9 cellular contexts compared by ENCODE assay signal in genomic region chr7:129210256-129210988, GRCh38. TPM values are rescaled to one million over a fixed set of nuclear protein-coding genes. Genes with fewer than 3 reads are reported as not detected.
A peak's percentile ranks its signal among the peaks of the same experiment; 100 is the strongest.
DNase-seq lines count a peak whose midpoint lies in the region; ATAC-seq lines count a peak whose summit lies in the region.
"Had no signal": no experiment of that assay in that cellular context is flagged by ENCODE, and none has a peak within 500 bp of the region (broad histone marks: within the 10 kb centered on the region; RNA-seq: fewer than 3 reads in every experiment).

No MANE protein-coding gene starts in this region.

- intact Hi-C loops in cardiac septum (cut with DNase I): loop anchor here (2.0 to 10.0 kb wide), 2 partner anchors 48 to 804 kb away; no protein-coding TSS in a partner anchor

- DNase-seq in NCI-H2081 (lab: John Stamatoyannopoulos, UW) (peak; percentile 60 to 66), NCI-H2081 treated with DMSO at 0.1 percent for 48 hours (lab: John Stamatoyannopoulos, UW) (no peak), HT-29 (ENCODE audit: low spot score) (peak; percentile 79), SK-N-MC (ENCODE audit: low read depth, low spot score) (no peak), cardiac septum (ENCODE audit: low spot score) (peak; percentile 88), putamen (ENCODE audit: low spot score) (peak; percentile 17)
- peak; percentile 73 for DNase-seq in activated naive CD4-positive, alpha-beta T cell treated with anti-CD3 and anti-CD28 coated beads, Interleukin-2, amount 50 U/mL, for 16 hours

- H3K27ac ChIP-seq in SK-N-MC: peak overlapping the region; percentile 6; the same call in 1 of the 2 replicates

- ATAC-seq in GM21390 (IDR thresholded peaks at IDR 0.05; ENCODE audit: unreplicated experiment): no peak

- peaks cover 37% of the 10 kb centered on the region; the same call in 1 of the 2 replicates for H3K36me3 ChIP-seq in SK-N-MC (ENCODE audit: insufficient read depth, low read length)

- H3K9ac ChIP-seq in SK-N-MC (ENCODE audit: insufficient read length): no peak overlapping the region
- H3K9ac ChIP-seq: BLaER1 had no signal

- H3K4me3 ChIP-seq in SK-N-MC: no peak overlapping the region
- H3K4me3 ChIP-seq: BLaER1 had no signal

- H3K9me3 ChIP-seq in SK-N-MC (ENCODE audit: low read depth, low read length): no peaks in the 10 kb centered on the region

RNA-seq across cellular contexts. Expression of gene AHCYL2, which starts 14.4 kb away (rescaled TPM):
- 8.4 and 8.6 TPM in 2 replicates for total RNA-seq in HT-29 (2014; rRNA removed; shearing (Covaris generic))
- total RNA-seq in cardiac septum: 5.9 TPM

RNA-seq across cellular contexts. Expression of gene SMO, which starts 22.0 kb away (rescaled TPM):
- not detected in 2 replicates for total RNA-seq in HT-29 (2014; rRNA removed; shearing (Covaris generic))
- 4.7 TPM for total RNA-seq in cardiac septum

Comparison
In these comparisons a context has a peak if more than half of its experiments do, and no peak if none do; other contexts are left out.
1. DNase-seq: peak in NCI-H2081 (2 of 2), HT-29 (single experiment), activated naive CD4-positive, alpha-beta T cell treated with anti-CD3 and anti-CD28 coated beads, Interleukin-2, amount 50 U/mL, for 16 hours (single experiment), cardiac septum (single experiment) and putamen (single experiment); none in NCI-H2081 treated with DMSO at 0.1 percent for 48 hours (single experiment) and SK-N-MC (single experiment).